21 cellular contexts compared by ENCODE assay signal in the genomic region with DNA sequence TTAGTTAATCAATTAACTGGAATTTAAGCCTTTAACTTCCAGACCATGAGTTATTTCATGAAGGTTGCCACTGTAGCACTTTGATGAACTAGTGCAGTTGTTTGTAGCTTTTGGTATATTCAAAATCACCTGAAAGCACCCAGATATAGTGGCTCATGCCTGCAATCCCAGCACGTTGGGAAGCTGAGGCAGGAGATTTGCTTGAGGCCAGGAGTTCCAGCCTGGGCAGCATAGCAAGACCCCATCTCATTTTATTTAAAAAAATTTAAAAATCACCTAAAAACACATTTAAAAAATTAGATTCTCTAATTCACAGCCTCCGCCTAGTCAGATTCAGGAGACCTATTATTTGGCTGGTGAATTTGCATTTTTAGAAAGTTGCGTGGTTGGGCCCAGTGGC. TPM values are rescaled to one million over a fixed set of nuclear protein-coding genes. Genes with fewer than 3 reads are reported as not detected.
DNase-seq lines count a peak whose midpoint lies in the region; ATAC-seq, FAIRE-seq and TF ChIP-seq lines count a peak whose summit lies in the region.
"Had no signal": no experiment of that assay in that cellular context is flagged by ENCODE, and none has a peak within 500 bp of the region (broad histone marks: within the 10 kb centered on the region; RNA-seq: fewer than 3 reads in every experiment).

No MANE protein-coding gene starts in this region.

- in situ Hi-C loops in HepG2 (cut with HindIII; ENCODE audit: extremely low pct_ligation_motif_present, low pct_unique_long_range_greater_than_20kb), result no loop called here

- no peak overlapping the region for H2AFZ ChIP-seq in HepG2 (ENCODE audit: low read length)
- H2AFZ ChIP-seq: GM23338 had no signal

- no peak for ATAC-seq in HepG2
- ATAC-seq in right lobe of liver, result no peak
- ATAC-seq in psoas muscle, result no peak
- ATAC-seq: GM23338 had no signal

- TF ChIP-seq EP300 in HepG2 (IDR thresholded peaks at IDR 0.05; ENCODE audit: low read depth in 2 of 2, low read length in 2 of 2), result no peak
- TF ChIP-seq EP300 in HepG2 (CRISPR knock-in tag; IDR thresholded peaks at IDR 0.05; ENCODE audit: borderline replicate concordance), result no peak

- H4K20me1 ChIP-seq in HepG2 (ENCODE audit: insufficient read depth, low read length), result peaks cover under 1% of the 10 kb centered on the region; the same call in 1 of the 2 replicates

- H3K27me3 ChIP-seq in HepG2 (ENCODE audit: control insufficient read depth in 1 of 2, insufficient read depth in 2 of 2, low read length in 2 of 2) (no peaks in the 10 kb centered on the region), right lobe of liver (no peaks in the 10 kb centered on the region), psoas muscle (ENCODE audit: insufficient read depth in 3 of 3, low read length in 2 of 3) (no peaks in the 10 kb centered on the region)
- H3K27me3 ChIP-seq: BLaER1 had no signal

- POLR2A ChIA-PET in HepG2 (lab: Yijun Ruan, JAX), result interaction anchor here (1.0 kb wide), 1 partner anchor 10 kb away, joined by 4 read pairs; no protein-coding TSS in a partner anchor

- peak overlapping the region; percentile 58 for H3K27ac Mint-ChIP-seq in chondrocyte (ENCODE audit: unreplicated experiment)
- H3K27ac Mint-ChIP-seq in osteocyte (ENCODE audit: unreplicated experiment), result peak overlapping the region; percentile 66
- H3K27ac Mint-ChIP-seq: B cell; CD14-positive monocyte; CD4-positive, alpha-beta T cell; CD8-positive, alpha-beta memory T cell; GM23338 had no signal

- H3K4me1 Mint-ChIP-seq in chondrocyte (ENCODE audit: low read depth) (peaks cover 98% of the 10 kb centered on the region), osteocyte (ENCODE audit: unreplicated experiment) (peaks cover 71% of the 10 kb centered on the region)
- H3K4me1 Mint-ChIP-seq: CD14-positive monocyte; CD8-positive, alpha-beta memory T cell had no signal

- BruUV-seq in HepG2 (replicated peaks; lab: Mats Ljungman, UMichigan), result no TSS peak

- intact Hi-C loops in HepG2 (cut with micrococcal nuclease; ENCODE audit: unreplicated experiment), result no loop called here
- intact Hi-C loops in right lobe of liver (cut with DNase I), result no loop called here
- intact Hi-C loops in psoas muscle (cut with DNase I), result no loop called here

- FAIRE-seq in HepG2 (lab: Jason Lieb, UNC), result no peak
- FAIRE-seq: A204.1, GM12891, GM18507 had no signal

- H3K4me1 ChIP-seq in HepG2 (ENCODE audit: insufficient read depth, low read length) (peaks cover 36% of the 10 kb centered on the region), right lobe of liver (peaks cover 0 to 3% (median 0%) of the 10 kb centered on the region in 4 donors), psoas muscle (peaks cover 29% of the 10 kb centered on the region)
- H3K4me1 ChIP-seq: BLaER1 had no signal

- no peak overlapping the region for H3K9ac ChIP-seq in HepG2 (ENCODE audit: insufficient read depth, low read depth, low read length)
- H3K9ac ChIP-seq: BLaER1 had no signal

- peaks cover 68% of the 10 kb centered on the region for H3K79me2 ChIP-seq in HepG2 (ENCODE audit: insufficient read depth, low read length)

- no peak overlapping the region for H3K4me3 Mint-ChIP-seq in chondrocyte (ENCODE audit: unreplicated experiment)
- H3K4me3 Mint-ChIP-seq in osteocyte (ENCODE audit: unreplicated experiment), result no peak overlapping the region
- H3K4me3 Mint-ChIP-seq: B cell; CD14-positive monocyte; CD4-positive, alpha-beta T cell; CD8-positive, alpha-beta memory T cell; GM23338 had no signal

- TF ChIP-seq POLR2A in HepG2 (IDR thresholded peaks at IDR 0.05; ENCODE audit: insufficient read depth in 1 of 2, low read depth in 2 of 2, low read length in 2 of 2) (no peak), right lobe of liver (IDR thresholded peaks at IDR 0.05) (no peak)

- no peak overlapping the region for H3K4me3 ChIP-seq in HepG2 (replicated peaks in 1 of 3; ENCODE audit: insufficient read depth in 1 of 3, low read depth in 2 of 3, low read length in 3 of 3)
- H3K4me3 ChIP-seq in right lobe of liver, result no peak overlapping the region
- no peak overlapping the region for H3K4me3 ChIP-seq in psoas muscle
- H3K4me3 ChIP-seq: BLaER1, GM23338 had no signal

- H3K9me3 ChIP-seq in HepG2 (ENCODE audit: low read length) (no peaks in the 10 kb centered on the region), right lobe of liver (no peaks in the 10 kb centered on the region), psoas muscle (no peaks in the 10 kb centered on the region)
- H3K9me3 ChIP-seq: BLaER1 had no signal

- no peaks in the 10 kb centered on the region for H3K36me3 ChIP-seq in HepG2 (replicated peaks in 1 of 2; ENCODE audit: control insufficient read depth in 1 of 2, insufficient read depth in 2 of 2, low read length in 2 of 2)
- no peaks in the 10 kb centered on the region for H3K36me3 ChIP-seq in right lobe of liver
- H3K36me3 ChIP-seq in psoas muscle (ENCODE audit: insufficient read depth in 1 of 2, low read depth in 1 of 2), result no peaks in the 10 kb centered on the region
- H3K36me3 ChIP-seq: BLaER1 had no signal

- CTCF ChIA-PET in HepG2 (lab: Yijun Ruan, JAX; ENCODE audit: low intra/inter-chr PET ratio, low total read pairs), result no interaction called here

- H3K27ac ChIP-seq in HepG2 (ENCODE audit: extremely low read length, insufficient read depth, low read length) (no peak overlapping the region), right lobe of liver (no peak overlapping the region), psoas muscle (no peak overlapping the region)
- H3K27ac ChIP-seq: 22Rv1, BLaER1 had no signal

- H3K27me3 Mint-ChIP-seq in chondrocyte (ENCODE audit: low read depth) (no peaks in the 10 kb centered on the region), osteocyte (ENCODE audit: unreplicated experiment) (no peaks in the 10 kb centered on the region)

- H3K4me2 ChIP-seq in HepG2 (ENCODE audit: low read depth, low read length), result no peak overlapping the region
- H3K4me2 ChIP-seq: BLaER1, GM23338 had no signal

- H3K36me3 Mint-ChIP-seq in chondrocyte (ENCODE audit: low read depth) (no peaks in the 10 kb centered on the region), osteocyte (ENCODE audit: unreplicated experiment) (peaks cover 2% of the 10 kb centered on the region)

- no peak for DNase-seq in HepG2 (ENCODE audit: low spot score)
- DNase-seq in right lobe of liver, result no peak
- DNase-seq in chondrocyte (ENCODE audit: low spot score), result no peak
- no peak for DNase-seq in osteocyte (ENCODE audit: extremely low spot score, unreplicated experiment)
- DNase-seq in C1 segment of cervical spinal cord (lab: John Stamatoyannopoulos, UW), result no peak
- DNase-seq in psoas muscle, result no peak
- DNase-seq: Calu3; CD4-positive, alpha-beta T cell; CD8-positive, alpha-beta memory T cell; DMS53; DMS79 treated with DMSO at 0.1 percent for 48 hours; GF-D8; HCEC 1CT had no signal

- WGBS in HepG2 (ENCODE audit: low lambda C conversion rate), result 100% methylated on average over 3 of the region's 3 CpGs
- 91% methylated on average over 3 of the region's 3 CpGs for WGBS in right lobe of liver (ENCODE audit: insufficient coverage, low coverage, low lambda C conversion rate, missing lambda C conversion rate)
- WGBS in psoas muscle, 3 donors, result 97 to 98% (median 98%) methylated on average over 3 of the region's 3 CpGs

- H3K9me3 Mint-ChIP-seq in chondrocyte (ENCODE audit: low read depth), result no peaks in the 10 kb centered on the region
- no peaks in the 10 kb centered on the region for H3K9me3 Mint-ChIP-seq in osteocyte (ENCODE audit: unreplicated experiment)
- H3K9me3 Mint-ChIP-seq: CD14-positive monocyte; CD4-positive, alpha-beta T cell; CD8-positive, alpha-beta memory T cell; GM23338 had no signal

- TF ChIP-seq CTCF in HepG2 (CRISPR knock-in tag; IDR thresholded peaks at IDR 0.05) (no peak), right lobe of liver (IDR thresholded peaks at IDR 0.05) (no peak), chondrocyte (IDR thresholded peaks at IDR 0.05) (no peak), osteocyte (IDR thresholded peaks at IDR 0.05) (no peak), psoas muscle (IDR thresholded peaks at IDR 0.05) (no peak)

- TF ChIP-seq RAD21 in HepG2 (CRISPR knock-in tag; IDR thresholded peaks at IDR 0.05), result no peak

RNA-seq across cellular contexts. Expression of gene TBC1D12, which starts 9.0 kb away (rescaled TPM):
- 6.2 and 7.2 TPM in 2 replicates for total RNA-seq in HepG2 (2016; rRNA removed; fragmentation: Illumina TruSeq; extraction: Trizol)
- 3.8 TPM in 2 replicates for total RNA-seq in HepG2 (2016; cell fraction: cytosol; rRNA removed; fragmentation: Illumina TruSeq; extraction: Trizol; ENCODE audit: low read depth)
- 6.6 and 7.8 TPM in 2 replicates for total RNA-seq in HepG2 (2016; cell fraction: insoluble cytoplasmic fraction; rRNA removed; fragmentation: Illumina TruSeq; extraction: Trizol)
- total RNA-seq in HepG2 (2016; cell fraction: membrane; rRNA removed; fragmentation: Illumina TruSeq; extraction: Trizol), result 3.5 and 3.7 TPM in 2 replicates
- total RNA-seq in HepG2 (2016; cell fraction: nucleus; rRNA removed; fragmentation: Illumina TruSeq; extraction: Trizol), result 7.8 and 8.9 TPM in 2 replicates
- 4.7 and 5.7 TPM in 2 replicates for polyA plus RNA-seq in HepG2 (2011; rRNA removed)
- polyA plus RNA-seq in HepG2 (2011; cell fraction: cytosol; rRNA removed), result 1.6 and 2.7 TPM in 2 replicates
- 4.1 and 4.4 TPM in 2 replicates for polyA plus RNA-seq in HepG2 (2011; cell fraction: nucleus; rRNA removed)
- 4.1 and 5.6 TPM in 2 replicates for polyA plus RNA-seq in HepG2 (2012)
- polyA plus RNA-seq in HepG2 (2016; cell fraction: cytosol; fragmentation: Illumina TruSeq; extraction: Trizol; ENCODE audit: low read depth), result 0.58 and 0.60 TPM in 2 replicates
- polyA plus RNA-seq in HepG2 (2016; cell fraction: insoluble cytoplasmic fraction; fragmentation: Illumina TruSeq; extraction: Trizol; ENCODE audit: low read depth), result 5.1 and 6.4 TPM in 2 replicates
- polyA plus RNA-seq in HepG2 (2016; cell fraction: membrane; fragmentation: Illumina TruSeq; extraction: Trizol; ENCODE audit: low read depth), result 1.0 TPM in 2 replicates
- 9.5 and 10.1 TPM in 2 replicates for polyA plus RNA-seq in HepG2 (2016; cell fraction: nucleus; fragmentation: Illumina TruSeq; extraction: Trizol; ENCODE audit: insufficient read depth, low read depth)
- polyA minus RNA-seq in HepG2 (2011; rRNA and poly(A)+ RNA removed; ENCODE audit: low replicate concordance), result 2.9 and 3.1 TPM in 2 replicates
- 3.6 and 4.5 TPM in 2 replicates for polyA minus RNA-seq in HepG2 (2011; cell fraction: cytosol; rRNA and poly(A)+ RNA removed)
- polyA minus RNA-seq in HepG2 (2011; cell fraction: nucleus; rRNA and poly(A)+ RNA removed), result 9.8 and 10.6 TPM in 2 replicates
- 1 to 10 TPM; 3.8 to 5.2 (median 4.9) TPM for total RNA-seq in right lobe of liver
- 23.2 to 38.4 TPM (median 26.3 TPM) in 3 replicates for total RNA-seq in chondrocyte
- total RNA-seq in osteocyte, result 16.8 and 19.4 TPM in 2 replicates
- 1 to 10 TPM; 5.0 to 5.4 (median 5.2) TPM for total RNA-seq in psoas muscle
- polyA plus RNA-seq in psoas muscle, result 1 to 10 TPM; 1.5 to 4.6 (median 4.4) TPM
- polyA plus RNA-seq: CD8-positive, alpha-beta memory T cell had no signal

RNA-seq across cellular contexts. Expression of gene NOC3L, which starts 48.6 kb away (rescaled TPM):
- 36.6 and 51.6 TPM in 2 replicates for total RNA-seq in HepG2 (2016; rRNA removed; fragmentation: Illumina TruSeq; extraction: Trizol)
- 3.3 and 5.6 TPM in 2 replicates for total RNA-seq in HepG2 (2016; cell fraction: cytosol; rRNA removed; fragmentation: Illumina TruSeq; extraction: Trizol; ENCODE audit: low read depth)
- total RNA-seq in HepG2 (2016; cell fraction: insoluble cytoplasmic fraction; rRNA removed; fragmentation: Illumina TruSeq; extraction: Trizol), result 37.9 and 52.0 TPM in 2 replicates
- 10.3 and 13.4 TPM in 2 replicates for total RNA-seq in HepG2 (2016; cell fraction: membrane; rRNA removed; fragmentation: Illumina TruSeq; extraction: Trizol)
- total RNA-seq in HepG2 (2016; cell fraction: nucleus; rRNA removed; fragmentation: Illumina TruSeq; extraction: Trizol), result 43.7 and 47.1 TPM in 2 replicates
- 7.6 and 7.8 TPM in 2 replicates for polyA plus RNA-seq in HepG2 (2011; rRNA removed)
- 2.6 and 4.6 TPM in 2 replicates for polyA plus RNA-seq in HepG2 (2011; cell fraction: cytosol; rRNA removed)
- 6.8 and 10.5 TPM in 2 replicates for polyA plus RNA-seq in HepG2 (2011; cell fraction: nucleus; rRNA removed)
- 11.7 and 12.3 TPM in 2 replicates for polyA plus RNA-seq in HepG2 (2012)
- 0.78 TPM in 2 replicates for polyA plus RNA-seq in HepG2 (2016; cell fraction: cytosol; fragmentation: Illumina TruSeq; extraction: Trizol; ENCODE audit: low read depth)
- polyA plus RNA-seq in HepG2 (2016; cell fraction: insoluble cytoplasmic fraction; fragmentation: Illumina TruSeq; extraction: Trizol; ENCODE audit: low read depth), result 24.0 and 26.8 TPM in 2 replicates
- polyA plus RNA-seq in HepG2 (2016; cell fraction: membrane; fragmentation: Illumina TruSeq; extraction: Trizol; ENCODE audit: low read depth), result 3.0 and 3.5 TPM in 2 replicates
- 31.8 and 34.0 TPM in 2 replicates for polyA plus RNA-seq in HepG2 (2016; cell fraction: nucleus; fragmentation: Illumina TruSeq; extraction: Trizol; ENCODE audit: insufficient read depth, low read depth)
- 7.5 and 18.8 TPM in 2 replicates for polyA minus RNA-seq in HepG2 (2011; rRNA and poly(A)+ RNA removed; ENCODE audit: low replicate concordance)
- 5.9 and 7.6 TPM in 2 replicates for polyA minus RNA-seq in HepG2 (2011; cell fraction: cytosol; rRNA and poly(A)+ RNA removed)
- 42.9 and 44.5 TPM in 2 replicates for polyA minus RNA-seq in HepG2 (2011; cell fraction: nucleus; rRNA and poly(A)+ RNA removed)
- total RNA-seq in right lobe of liver, result 10 to 100 TPM in 1 of 6 experiments, 1 to 10 TPM in 5; 6.2 to 11.2 (median 9.5) TPM
- total RNA-seq in chondrocyte, result 13.7 to 20.5 TPM (median 15.3 TPM) in 3 replicates
- 15.3 and 15.5 TPM in 2 replicates for total RNA-seq in osteocyte
- 10 to 100 TPM; 13.6 to 18.7 (median 17.1) TPM for total RNA-seq in psoas muscle
- polyA plus RNA-seq in psoas muscle, result 10 to 100 TPM in 2 of 3 donors, 1 to 10 TPM in 1; 6.3 to 19.5 (median 17.2) TPM
